1 cellular context compared by ENCODE assay signal in the genomic region with DNA sequence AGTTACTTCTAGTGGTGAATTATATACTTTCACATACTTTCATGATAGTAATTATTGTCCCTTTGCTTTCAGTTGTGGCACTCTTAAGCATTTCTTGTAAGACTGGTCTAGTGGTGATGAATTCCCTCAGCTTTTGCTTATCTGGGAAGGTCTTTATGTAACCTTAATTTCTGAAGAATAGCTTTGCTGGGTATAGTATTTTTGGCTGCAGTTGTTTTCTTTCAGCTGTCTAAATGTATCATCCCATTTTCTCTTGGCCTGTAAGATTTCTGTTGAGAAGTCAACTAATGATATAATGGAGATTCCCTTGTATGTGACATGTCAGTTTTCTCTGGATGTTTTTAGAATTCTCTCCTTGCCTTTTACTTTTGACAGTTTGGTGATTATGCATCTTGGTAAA.
TF ChIP-seq lines count a peak whose summit lies in the region.

No MANE protein-coding gene starts in this region.

TF ChIP-seq in K562, 482 proteins besides CTCF, POLR2A, EP300 and RAD21 (continued from another document):
- no peak for TF ChIP-seq CLOCK (CRISPR knock-in tag; IDR thresholded peaks at IDR 0.05; ENCODE audit: borderline replicate concordance)
- no peak for TF ChIP-seq PML (IDR thresholded peaks at IDR 0.05; ENCODE audit: low read length)
- TF ChIP-seq TRIM24 (IDR thresholded peaks at IDR 0.05) = 0 out of 4 replicates have a peak, but pooled peaks of 1 of the 2 experiments have one; percentile 7
- TF ChIP-seq ATF3 (IDR thresholded peaks at IDR 0.05) = no peak
- no peak for TF ChIP-seq ATF3 (CRISPR knock-in tag; conservative IDR thresholded peaks at IDR 0.05)
- TF ChIP-seq ZBTB2 (IDR thresholded peaks at IDR 0.05) = no peak
- peak; percentile 94 for TF ChIP-seq ZFP1 (CRISPR knock-in tag; IDR thresholded peaks at IDR 0.05)
- peak; percentile 88 for TF ChIP-seq TRIM28 (IDR thresholded peaks at IDR 0.05)
